ENCODE assay signal across 8 cellular contexts in the genomic region with DNA sequence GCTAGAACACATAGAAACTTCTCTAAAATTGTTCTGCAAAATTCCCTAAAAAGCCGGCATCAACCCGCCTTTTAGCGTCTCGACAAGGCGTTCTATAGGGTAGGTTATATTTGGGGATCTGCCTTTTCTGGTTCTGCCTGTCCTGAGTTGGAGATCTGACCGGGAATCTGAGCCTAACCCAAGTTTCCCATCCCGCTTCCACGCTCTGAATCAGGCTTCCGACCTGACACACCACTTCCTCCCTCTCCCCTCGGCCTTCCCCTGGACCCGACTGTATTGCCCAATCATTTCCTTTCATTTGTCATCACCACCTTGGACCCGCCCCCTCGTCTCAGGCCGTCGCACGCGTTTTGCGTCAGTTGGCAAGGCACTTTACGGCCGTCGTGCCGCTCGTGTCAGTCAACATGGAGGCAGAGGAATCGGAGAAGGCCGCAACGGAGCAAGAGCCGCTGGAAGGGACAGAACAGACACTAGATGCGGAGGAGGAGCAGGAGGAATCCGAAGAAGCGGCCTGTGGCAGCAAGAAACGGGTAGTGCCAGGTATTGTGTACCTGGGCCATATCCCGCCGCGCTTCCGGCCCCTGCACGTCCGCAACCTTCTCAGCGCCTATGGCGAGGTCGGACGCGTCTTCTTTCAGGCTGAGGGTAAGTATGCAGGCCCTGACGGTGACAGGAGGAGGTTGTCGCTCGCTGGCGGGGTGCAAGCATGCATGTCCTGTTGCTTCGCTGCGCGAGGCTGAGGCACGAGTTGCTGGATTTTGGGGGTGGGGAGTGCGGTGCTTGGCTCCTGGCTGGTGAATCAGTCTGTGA. TPM values are rescaled to one million over a fixed set of nuclear protein-coding genes. Genes with fewer than 3 reads are reported as not detected.
DNase-seq lines count a peak whose midpoint lies in the region; ATAC-seq and TF ChIP-seq lines count a peak whose summit lies in the region.

A gene (plus strand): TSS at position 375 of the 810 bp plus-strand sequence. CDS start 30 bp downstream, at position 405.

- H3K4me1 ChIP-seq in OCI-LY1 (ENCODE audit: insufficient read depth, low read length, severe bottlenecking) (peaks cover 19% of the 10 kb centered on the region), mesodermal cell (ENCODE audit: control insufficient read depth, insufficient read depth, low read length, poor library complexity, severe bottlenecking) (peaks cover 9% of the 10 kb centered on the region)

- no peak within 1 kb of the TSS for H2AFZ ChIP-seq in OCI-LY1 (ENCODE audit: low read length)

- peaks cover 10% of the 10 kb centered on the region for H3K36me3 Mint-ChIP-seq in endothelial cell (ENCODE audit: low read depth, unreplicated experiment)

- no peaks in the 10 kb centered on the region for H4K20me1 ChIP-seq in OCI-LY1 (ENCODE audit: insufficient read depth, low read length)

- no peaks in the 10 kb centered on the region for H3K9me3 ChIP-seq in OCI-LY1 (ENCODE audit: low read length)
- no peaks in the 10 kb centered on the region for H3K9me3 ChIP-seq in mesodermal cell (ENCODE audit: control insufficient read depth, low read length)

- H3F3A ChIP-seq in OCI-LY1 (ENCODE audit: insufficient read depth, low read length) = no peaks in the 10 kb centered on the region

- H3K4me2 ChIP-seq in OCI-LY1 (ENCODE audit: low read length) = peak within 1 kb of the TSS; percentile 90

- 0 to 1% methylated on average over 35 to 46 of the region's 51 CpGs for WGBS in mesodermal cell (ENCODE audit: insufficient coverage in 2 of 2), 2 experiments

- DNase-seq in D341Med (ENCODE audit: low spot score) (peak; percentile 95), HuH-7 (ENCODE audit: low spot score) (peak; percentile 73), endothelial cell (ENCODE audit: low spot score) (peak; percentile 96)
- DNase-seq in activated CD8-positive, alpha-beta memory T cell treated with anti-CD3 and anti-CD28 coated beads, Interleukin-2, amount 50 U/mL, for 4 hours = peak; percentile 97
- DNase-seq in stimulated activated CD8-positive, alpha-beta memory T cell treated with anti-CD3 and anti-CD28 coated beads, Interleukin-15, amount 100 ng/mL, for 4 hours (ENCODE audit: low read depth in 2 of 2) = peak; percentile 91 to 96

- H3K27ac Mint-ChIP-seq in endothelial cell (ENCODE audit: unreplicated experiment) = no peak within 1 kb of the TSS

- peaks cover 13% of the 10 kb centered on the region for H3K79me2 ChIP-seq in OCI-LY1 (ENCODE audit: insufficient read depth, low read length)

- H3K27ac ChIP-seq in OCI-LY1 (ENCODE audit: low read depth, low read length, poor library complexity, severe bottlenecking) (peak within 1 kb of the TSS; percentile 54), mesodermal cell (ENCODE audit: low read depth, low read length, severe bottlenecking) (peak within 1 kb of the TSS; percentile 83)

- peak; percentile 81 for ATAC-seq in GM21515 (IDR thresholded peaks at IDR 0.05; ENCODE audit: unreplicated experiment)

- peaks cover 24% of the 10 kb centered on the region for H3K36me3 ChIP-seq in OCI-LY1 (ENCODE audit: insufficient read depth, low read length)
- H3K36me3 ChIP-seq in mesodermal cell (ENCODE audit: control insufficient read depth, insufficient read depth, low read length) = peaks cover 30% of the 10 kb centered on the region

- H3K27me3 ChIP-seq in OCI-LY1 (ENCODE audit: insufficient read depth, low read length) = no peaks in the 10 kb centered on the region

- peak within 1 kb of the TSS; percentile 89 for H3K9ac ChIP-seq in OCI-LY1 (ENCODE audit: low read length)

- H3K4me3 ChIP-seq in OCI-LY1 (ENCODE audit: low read depth, low read length, poor library complexity, severe bottlenecking) (peak within 1 kb of the TSS; percentile 87), mesodermal cell (ENCODE audit: extremely low read depth, insufficient read depth, low read length, poor library complexity, severe bottlenecking) (peak within 1 kb of the TSS; percentile 95)

- H3K4me1 Mint-ChIP-seq in endothelial cell (ENCODE audit: unreplicated experiment) = peaks cover 5% of the 10 kb centered on the region

- no peaks in the 10 kb centered on the region for H3K9me2 ChIP-seq in OCI-LY1 (ENCODE audit: low read depth, low read length)

- no peak within 1 kb of the TSS for H3K4me3 Mint-ChIP-seq in endothelial cell (ENCODE audit: unreplicated experiment)

- no peaks in the 10 kb centered on the region for H3K27me3 Mint-ChIP-seq in endothelial cell (ENCODE audit: unreplicated experiment)

- TF ChIP-seq CTCF in OCI-LY1 (IDR thresholded peaks at IDR 0.05; ENCODE audit: low read length) (no peak), endothelial cell (IDR thresholded peaks at IDR 0.05; ENCODE audit: unreplicated experiment) (no peak)

- no peaks in the 10 kb centered on the region for H3K9me3 Mint-ChIP-seq in endothelial cell (ENCODE audit: unreplicated experiment)

RNA-seq across cellular contexts. Expression of the gene that starts here (rescaled TPM):
- 20.4 TPM for total RNA-seq in endothelial cell (ENCODE audit: unreplicated experiment)
- 20.4 TPM for polyA plus RNA-seq in mesodermal cell (2013, experiment 1 of 2)
- 19.2 TPM for polyA plus RNA-seq in mesodermal cell (2013, experiment 2 of 2)

Comparison
In these comparisons a context has a peak if more than half of its experiments do, and no peak if none do; other contexts are left out.
1. Peak in every context shown above with its lines: DNase-seq, ATAC-seq, H3K4me3 ChIP-seq and H3K27ac ChIP-seq.